11 cellular contexts compared by ENCODE assay signal in the genomic region with DNA sequence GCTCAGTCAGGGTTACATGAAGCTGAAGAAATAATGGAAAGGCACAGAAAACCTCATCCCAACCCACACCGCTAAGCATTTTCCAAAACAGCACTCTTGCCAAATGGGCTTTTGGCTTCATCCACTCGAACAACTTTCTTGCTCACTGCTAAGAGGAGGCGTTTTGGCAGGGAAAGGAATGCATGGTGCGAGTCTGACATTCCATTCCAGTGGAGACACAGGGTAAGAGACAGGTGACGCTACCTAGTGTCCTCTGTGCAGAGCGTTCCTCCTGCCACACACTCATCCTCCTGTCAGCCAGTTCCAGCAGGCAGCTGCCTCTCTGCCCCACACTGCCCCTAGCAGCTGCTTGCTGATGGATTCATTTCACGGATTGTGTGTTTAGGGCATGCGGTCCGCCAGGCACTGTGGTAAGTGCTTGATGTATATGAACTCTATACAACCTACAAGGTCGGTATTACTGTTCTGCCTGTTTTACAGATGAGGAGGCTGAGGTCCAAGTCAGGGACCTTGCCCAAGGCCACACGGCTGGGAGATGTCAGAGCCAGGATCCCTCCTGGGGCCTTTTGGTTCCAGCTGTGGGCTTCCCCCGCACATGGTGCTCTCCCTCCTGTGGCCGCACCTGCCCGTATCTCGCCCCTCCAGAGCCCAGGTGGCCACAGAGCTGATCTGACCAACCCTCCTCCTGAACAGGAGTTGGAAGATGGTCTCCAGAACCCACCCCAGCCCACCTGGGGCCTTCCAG. TPM values are rescaled to one million over a fixed set of nuclear protein-coding genes. Genes with fewer than 3 reads are reported as not detected.
DNase-seq lines count a peak whose midpoint lies in the region; ATAC-seq and TF ChIP-seq lines count a peak whose summit lies in the region.
"Had no signal": no experiment of that assay in that cellular context is flagged by ENCODE, and none has a peak within 500 bp of the region (broad histone marks: within the 10 kb centered on the region; RNA-seq: fewer than 3 reads in every experiment).

No MANE protein-coding gene starts in this region.

- DNase-seq in AG08396 (ENCODE audit: low spot score) (peak; percentile 46), NCI-H1417 (lab: John Stamatoyannopoulos, UW) (peak in 2 of 3 experiments; percentile 35 to 49), chondrocyte (ENCODE audit: low spot score) (no peak), middle frontal gyrus (ENCODE audit: extremely low spot score, low spot score) (peak; percentile 69)
- DNase-seq: Kasumi-1; naive thymus-derived CD8-positive, alpha-beta T cell had no signal

- H3K9me3 Mint-ChIP-seq in chondrocyte (ENCODE audit: low read depth): no peaks in the 10 kb centered on the region
- H3K9me3 Mint-ChIP-seq: stimulated activated naive CD8-positive, alpha-beta T cell treated with anti-CD3 and anti-CD28 coated beads, Interleukin-15, Interleukin-2, amounts not matched to agents 100 ng/mL and 50 ng/mL, for 24 hours had no signal

- no peaks in the 10 kb centered on the region for H3K36me3 Mint-ChIP-seq in chondrocyte (ENCODE audit: low read depth)
- H3K36me3 Mint-ChIP-seq: naive thymus-derived CD8-positive, alpha-beta T cell had no signal

- peaks cover 24% of the 10 kb centered on the region for H3K4me1 Mint-ChIP-seq in chondrocyte (ENCODE audit: low read depth)

- TF ChIP-seq CTCF in chondrocyte (IDR thresholded peaks at IDR 0.05): peak; percentile 18

- peak overlapping the region; percentile 78 for H3K27ac Mint-ChIP-seq in chondrocyte (ENCODE audit: unreplicated experiment)
- H3K27ac Mint-ChIP-seq: naive thymus-derived CD8-positive, alpha-beta T cell; stimulated activated naive CD8-positive, alpha-beta T cell treated with anti-CD3 and anti-CD28 coated beads, Interleukin-15, Interleukin-2, amounts not matched to agents 100 ng/mL and 50 ng/mL, for 24 hours had no signal

- ATAC-seq in GM21717 (IDR thresholded peaks at IDR 0.05; ENCODE audit: unreplicated experiment): no peak
- no peak for ATAC-seq in GM21737 (IDR thresholded peaks at IDR 0.05; ENCODE audit: unreplicated experiment)
- ATAC-seq in GM21576 (IDR thresholded peaks at IDR 0.05; ENCODE audit: unreplicated experiment): no peak
- ATAC-seq in GM18873 (IDR thresholded peaks at IDR 0.05; ENCODE audit: low FRiP score, unreplicated experiment): no peak
- ATAC-seq: naive thymus-derived CD8-positive, alpha-beta T cell had no signal

- peaks cover 6% of the 10 kb centered on the region for H3K27me3 Mint-ChIP-seq in chondrocyte (ENCODE audit: low read depth)

- peak overlapping the region; percentile 43 for H3K4me3 Mint-ChIP-seq in chondrocyte (ENCODE audit: unreplicated experiment)
- H3K4me3 Mint-ChIP-seq: naive thymus-derived CD8-positive, alpha-beta T cell; stimulated activated naive CD8-positive, alpha-beta T cell treated with anti-CD3 and anti-CD28 coated beads, Interleukin-15, Interleukin-2, amounts not matched to agents 100 ng/mL and 50 ng/mL, for 24 hours had no signal

RNA-seq across cellular contexts. Expression of gene BACE2, which starts 25.7 kb away (rescaled TPM):
- total RNA-seq in chondrocyte: 68.0 to 78.8 TPM (median 77.9 TPM) in 3 replicates
